ENCODE assay signal across 16 cellular contexts in genomic region chr1:38587734-38588133, GRCh38.
A peak's percentile ranks its signal among the peaks of the same experiment; 100 is the strongest.
DNase-seq lines count a peak whose midpoint lies in the region; ATAC-seq and TF ChIP-seq lines count a peak whose summit lies in the region.
"Had no signal": no experiment of that assay in that cellular context is flagged by ENCODE, and none has a peak within 500 bp of the region (broad histone marks: within the 10 kb centered on the region; RNA-seq: fewer than 3 reads in every experiment).

No MANE protein-coding gene starts in this region.

- no peak overlapping the region for H3K4me3 Mint-ChIP-seq in GM23338
- H3K4me3 Mint-ChIP-seq: CD4-positive, CD25-positive, alpha-beta regulatory T cell had no signal

- TF ChIP-seq POLR2A in heart left ventricle (IDR thresholded peaks at IDR 0.05), result no peak

- ATAC-seq in heart left ventricle (no peak), Right ventricle myocardium inferior (no peak), GM23338 (no peak)

- H3K79me2 ChIP-seq in GM23338 (replicated peaks; ENCODE audit: insufficient read depth), result no peaks in the 10 kb centered on the region

- peaks cover 0 to 5% (median 0%) of the 10 kb centered on the region in 12 donors for H3K4me1 ChIP-seq in heart left ventricle
- no peaks in the 10 kb centered on the region; the same call in 1 of the 2 replicates for H3K4me1 ChIP-seq in GM23338 (ENCODE audit: insufficient read depth)

- H3K27me3 Mint-ChIP-seq in GM23338 (ENCODE audit: insufficient read depth, low read depth, poor library complexity), result peaks cover 7% of the 10 kb centered on the region

- H3K27ac ChIP-seq in heart left ventricle, result no peak overlapping the region
- H3K27ac ChIP-seq in GM23338 (ENCODE audit: low read depth), result no peak overlapping the region
- H3K27ac ChIP-seq: BLaER1, HL-60, KMS-11, SJCRH30 had no signal

- H3K36me3 Mint-ChIP-seq in GM23338 (ENCODE audit: low read depth), result no peaks in the 10 kb centered on the region
- H3K36me3 Mint-ChIP-seq: CD4-positive, CD25-positive, alpha-beta regulatory T cell had no signal

- H3K36me3 ChIP-seq in heart left ventricle (no peaks in the 10 kb centered on the region), GM23338 (ENCODE audit: insufficient read depth) (no peaks in the 10 kb centered on the region)
- H3K36me3 ChIP-seq: BLaER1, SJCRH30 had no signal

- H2AFZ ChIP-seq in GM23338, result no peak overlapping the region

- intact Hi-C loops in heart left ventricle (cut with DNase I) (loop anchor here in 7 of 10 donors (5.0 to 10.0 kb wide), 5 partner anchors 535 to 563 kb away; partner anchors contain the start of gene POU3F1 (in 3 of the 7)), Right ventricle myocardium inferior (cut with DNase I) (loop anchor here (10.0 kb wide), 1 partner anchor 543 kb away; the partner anchor contains the start of gene POU3F1)

- H3K4me2 ChIP-seq in GM23338, result no peak overlapping the region
- H3K4me2 ChIP-seq: BLaER1, KMS-11 had no signal

- TF ChIP-seq CTCF in heart left ventricle (IDR thresholded peaks at IDR 0.05) (no peak), GM23338 (conservative IDR thresholded peaks at IDR 0.05; ENCODE audit: low read depth in 2 of 2) (no peak)

- H3K4me3 ChIP-seq in heart left ventricle (no peak overlapping the region), GM23338 (no peak overlapping the region)
- H3K4me3 ChIP-seq: BLaER1, SJCRH30 had no signal

- H3K4me1 Mint-ChIP-seq in GM23338, result peaks cover 5% of the 10 kb centered on the region; the same call in 2 of the 3 replicates

- 58 to 73% (median 67%) methylated on average over 1 of the region's 1 CpG for WGBS in heart left ventricle, 4 donors

- H3F3A ChIP-seq in GM23338 (replicated peaks; ENCODE audit: low read depth), result no peaks in the 10 kb centered on the region

- H3K9me3 ChIP-seq in heart left ventricle, result peaks cover 0 to 16% (median 4%) of the 10 kb centered on the region in 12 donors
- H3K9me3 ChIP-seq: BLaER1 had no signal

- 0 out of 2 replicates have a peak, but pooled peaks cover 4% of the 10 kb centered on the region for H3K9me2 ChIP-seq in GM23338 (ENCODE audit: insufficient read depth)

- H4K20me1 ChIP-seq in GM23338 (replicated peaks; ENCODE audit: insufficient read depth), result no peaks in the 10 kb centered on the region
- H4K20me1 ChIP-seq: BLaER1 had no signal

- DNase-seq in NCI-H524 (lab: John Stamatoyannopoulos, UW) (peak; percentile 28 to 67), NCI-H524 treated with DMSO at 0.1 percent for 48 hours (lab: John Stamatoyannopoulos, UW) (no peak), heart left ventricle (peak in 3 of 5 donors; percentile 36 to 58 (median 37)), Right ventricle myocardium inferior (ENCODE audit: missing footprints) (no peak), DMS 273 treated with DMSO at 0.1 percent for 48 hours (lab: John Stamatoyannopoulos, UW) (peak; percentile 81), left kidney (ENCODE audit: low read depth, low spot score) (peak; percentile 41), T-helper 1 cell (no peak), GM23338 (ENCODE audit: low spot score) (no peak)
- DNase-seq: NCI-H1048, NCI-H1417 treated with DMSO at 0.1 percent for 48 hours had no signal

- peaks cover 4% of the 10 kb centered on the region; the same call in 2 of the 3 replicates for H3K9me3 Mint-ChIP-seq in GM23338

- no peak overlapping the region for H3K27ac Mint-ChIP-seq in GM23338
- H3K27ac Mint-ChIP-seq: IgD-negative memory B cell had no signal

- H3K27me3 ChIP-seq in heart left ventricle (peaks cover 0 to 11% (median 0%) of the 10 kb centered on the region in 9 donors), GM23338 (ENCODE audit: insufficient read depth) (no peaks in the 10 kb centered on the region)
- H3K27me3 ChIP-seq: BLaER1, SJCRH30 had no signal

TF ChIP-seq in GM23338, 12 proteins besides CTCF, POLR2A, EP300 and RAD21:
- no peak for TF ChIP-seq STAT1 (IDR thresholded peaks at IDR 0.05; ENCODE audit: unreplicated experiment)
- no peak for TF ChIP-seq JUNB (IDR thresholded peaks at IDR 0.05; ENCODE audit: unreplicated experiment)
- TF ChIP-seq ZNF331 (CRISPR knock-in tag; IDR thresholded peaks at IDR 0.05; ENCODE audit: low read depth), result no peak
- TF ChIP-seq NANOG (IDR thresholded peaks at IDR 0.05; ENCODE audit: borderline replicate concordance), result no peak
- no peak for TF ChIP-seq ZNF462 (CRISPR knock-in tag; IDR thresholded peaks at IDR 0.05)
- TF ChIP-seq REST (IDR thresholded peaks at IDR 0.05; ENCODE audit: unreplicated experiment), result no peak
- TF ChIP-seq POLR2AphosphoS5 (IDR thresholded peaks at IDR 0.05; ENCODE audit: low read depth), result no peak

Comparison
In these comparisons a context has a peak if more than half of its experiments do, and no peak if none do; other contexts are left out.
1. DNase-seq: peak in NCI-H524 (2 of 2), heart left ventricle (3 of 5), DMS 273 treated with DMSO at 0.1 percent for 48 hours (single experiment) and left kidney (single experiment); none in NCI-H524 treated with DMSO at 0.1 percent for 48 hours (single experiment), Right ventricle myocardium inferior (single experiment), T-helper 1 cell (0 of 5) and GM23338 (single experiment).